1 cellular context compared by ENCODE assay signal in the genomic region with DNA sequence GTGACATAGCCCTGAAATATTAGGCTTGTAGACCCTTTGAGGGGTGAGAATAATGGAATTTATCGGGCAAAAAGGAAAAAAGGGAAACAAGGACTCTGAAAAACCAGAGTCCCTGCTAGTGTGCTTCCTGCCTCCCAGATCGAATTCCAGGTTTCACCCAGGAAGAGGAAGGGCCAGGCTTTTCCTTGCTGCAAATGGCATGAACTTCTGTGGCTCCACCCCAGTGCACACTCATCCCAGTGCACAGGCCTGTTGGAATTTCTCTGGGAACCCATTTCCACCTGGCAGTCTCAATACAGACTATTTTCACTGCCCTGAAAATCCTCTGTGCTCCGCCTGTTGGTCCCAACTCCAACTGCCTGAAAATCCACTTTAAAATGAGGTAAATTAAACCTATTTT.
TF ChIP-seq lines count a peak whose summit lies in the region.

No MANE protein-coding gene starts in this region.

TF ChIP-seq in endothelial cell of umbilical vein, 7 proteins besides CTCF, POLR2A, EP300 and RAD21:
- TF ChIP-seq FOS (IDR thresholded peaks at IDR 0.05; ENCODE audit: borderline replicate concordance, insufficient read depth, low read length) (no peak), MAX (IDR thresholded peaks at IDR 0.05; ENCODE audit: insufficient read depth, insufficient read length) (no peak), JUN (IDR thresholded peaks at IDR 0.05; ENCODE audit: borderline replicate concordance, insufficient read depth, insufficient read length, low read depth) (no peak), MYC (IDR thresholded peaks at IDR 0.05; ENCODE audit: low read depth, low read length) (no peak), GATA2 (IDR thresholded peaks at IDR 0.05; ENCODE audit: insufficient read depth, insufficient read length, low read depth, low read length) (no peak), POLR2AphosphoS5 (IDR thresholded peaks at IDR 0.05; ENCODE audit: insufficient read depth, low read depth, low read length) (no peak), EZH2 (IDR thresholded peaks at IDR 0.05; ENCODE audit: borderline replicate concordance, low read depth, low read length, severe bottlenecking) (no peak)
